ENCODE assay signal across 8 cellular contexts in genomic region chr1:54885237-54885679, GRCh38. TPM values are rescaled to one million over a fixed set of nuclear protein-coding genes. Genes with fewer than 3 reads are reported as not detected.
DNase-seq lines count a peak whose midpoint lies in the region; FAIRE-seq and TF ChIP-seq lines count a peak whose summit lies in the region.

No MANE protein-coding gene starts in this region.

- no peak overlapping the region for H2BK5ac ChIP-seq in neuronal stem cell (ENCODE audit: low read length)

- intact Hi-C loops in testis (cut with DNase I; ENCODE audit: low total_unique reads), result no loop called here

- no peak for DNase-seq in GM12891 (ENCODE audit: insufficient read length, low spot score)
- peak; percentile 17 for DNase-seq in RPMI8226
- DNase-seq in epithelial cell of esophagus (ENCODE audit: low read depth), result peak; percentile 38
- no peak for DNase-seq in neuronal stem cell (ENCODE audit: low spot score)
- DNase-seq in kidney glomerular epithelial cell (lab: John Stamatoyannopoulos, UW), result no peak
- DNase-seq in testis, result no peak
- DNase-seq in NCI-H146 (lab: John Stamatoyannopoulos, UW), result no peak
- DNase-seq in HCEC 1CT, result no peak

- peak overlapping the region; percentile 78 for H3K4me2 ChIP-seq in neuronal stem cell (ENCODE audit: insufficient read depth, low read length, poor library complexity, severe bottlenecking)

- H2BK12ac ChIP-seq in neuronal stem cell (ENCODE audit: low read length), result no peak overlapping the region

- no peak overlapping the region for H3K14ac ChIP-seq in neuronal stem cell (ENCODE audit: low read length)

- H3K27ac ChIP-seq in neuronal stem cell (replicated peaks; ENCODE audit: low read length), result no peak overlapping the region
- H3K27ac ChIP-seq in testis, result no peak overlapping the region

- no peak overlapping the region for H2BK120ac ChIP-seq in neuronal stem cell (ENCODE audit: low read depth, low read length)

- TF ChIP-seq POLR2A in GM12891 (IDR thresholded peaks at IDR 0.05; ENCODE audit: low read depth, low read length) (no peak), testis (IDR thresholded peaks at IDR 0.05) (no peak)

- WGBS in neuronal stem cell (ENCODE audit: extremely low coverage in 2 of 2, insufficient read length in 2 of 2, insufficient replicate concordance in 1 of 2), 2 donors, result no CpG with 5 or more reads among the region's 4 CpGs
- 62 to 72% methylated on average over 4 of the region's 4 CpGs for WGBS in testis, 2 donors

- H3K36me3 ChIP-seq in neuronal stem cell (replicated peaks in 1 of 2; ENCODE audit: control insufficient read depth in 2 of 2, insufficient read depth in 2 of 2, low read length in 2 of 2), result peaks cover 20 to 60% of the 10 kb centered on the region in 2 donors
- H3K36me3 ChIP-seq in testis (ENCODE audit: low read depth, missing control alignments), result no peaks in the 10 kb centered on the region

- TF ChIP-seq CTCF in epithelial cell of esophagus (IDR thresholded peaks at IDR 0.05; ENCODE audit: insufficient read depth, low read depth, low read length, missing control alignments), result no peak
- TF ChIP-seq CTCF in testis (IDR thresholded peaks at IDR 0.05), result no peak

- H3K18ac ChIP-seq in neuronal stem cell (ENCODE audit: low read length), result no peak overlapping the region

- peaks cover 11% of the 10 kb centered on the region for H3K79me1 ChIP-seq in neuronal stem cell (ENCODE audit: low read depth, low read length)

- H3K27me3 ChIP-seq in neuronal stem cell (ENCODE audit: control insufficient read depth in 3 of 3, insufficient read depth in 3 of 3, low read depth in 1 of 3, low read length in 3 of 3), result no peaks in the 10 kb centered on the region
- no peaks in the 10 kb centered on the region for H3K27me3 ChIP-seq in testis

- no peak overlapping the region for H4K8ac ChIP-seq in neuronal stem cell (ENCODE audit: low read depth, low read length)

- H3K9ac ChIP-seq in neuronal stem cell (ENCODE audit: low read depth, low read length, poor library complexity), result no peak overlapping the region

- FAIRE-seq in GM12891 (lab: Jason Lieb, UNC), result peak; percentile 5

- H2AK5ac ChIP-seq in neuronal stem cell (ENCODE audit: low read depth, low read length), result no peak overlapping the region

- no peak overlapping the region for H3K4ac ChIP-seq in neuronal stem cell (ENCODE audit: low read length)

- H3K4me1 ChIP-seq in neuronal stem cell (ENCODE audit: control insufficient read depth in 2 of 2, insufficient read depth in 1 of 2, low read depth in 1 of 2, low read length in 2 of 2) (peaks cover 30 to 32% of the 10 kb centered on the region in 2 donors), testis (peaks cover 5% of the 10 kb centered on the region)

- no peak overlapping the region for H2AFZ ChIP-seq in neuronal stem cell (ENCODE audit: low read length)

- peaks cover 0 to 25% of the 10 kb centered on the region in 2 donors for H3K9me3 ChIP-seq in neuronal stem cell (replicated peaks in 1 of 2; ENCODE audit: control insufficient read depth in 2 of 2, insufficient read depth in 1 of 2, low read depth in 1 of 2, low read length in 2 of 2)
- no peaks in the 10 kb centered on the region for H3K9me3 ChIP-seq in testis

- no peak overlapping the region for H3K23ac ChIP-seq in neuronal stem cell (ENCODE audit: low read depth, low read length, poor library complexity)

- H3K4me3 ChIP-seq in epithelial cell of esophagus (ENCODE audit: low read length), result peak overlapping the region; percentile 91
- peak overlapping the region; percentile 88 to 96 for H3K4me3 ChIP-seq in neuronal stem cell (ENCODE audit: low read length in 2 of 2)
- H3K4me3 ChIP-seq in testis, result no peak overlapping the region

- H4K91ac ChIP-seq in neuronal stem cell (ENCODE audit: low read depth, low read length, poor library complexity), result no peak overlapping the region

- H2BK15ac ChIP-seq in neuronal stem cell (ENCODE audit: low read length), result no peak overlapping the region

TF ChIP-seq in GM12891, 5 proteins besides CTCF, POLR2A, EP300 and RAD21:
- no peak for TF ChIP-seq POLR2AphosphoS5 (IDR thresholded peaks at IDR 0.05; ENCODE audit: low read depth, low read length)
- no peak for TF ChIP-seq TAF1 (IDR thresholded peaks at IDR 0.05; ENCODE audit: low read depth, low read length)
- TF ChIP-seq POU2F2 (IDR thresholded peaks at IDR 0.05; ENCODE audit: low read depth, low read length), result no peak
- no peak for TF ChIP-seq SPI1 (IDR thresholded peaks at IDR 0.05; ENCODE audit: low read depth, low read length)
- TF ChIP-seq PAX5 (IDR thresholded peaks at IDR 0.05; ENCODE audit: insufficient read depth, low read length, severe bottlenecking), result no peak
TF ChIP-seq in GM12891: peak in this region for 0.

RNA-seq across cellular contexts. Expression of gene DHCR24, which starts 1.7 kb away (rescaled TPM):
- 59.4 TPM for polyA plus RNA-seq in GM12891 (2012; ENCODE audit: low read depth, missing spikeins)
- 108 TPM for polyA plus RNA-seq in neuronal stem cell (2013, experiment 1 of 2)
- 107 TPM for polyA plus RNA-seq in neuronal stem cell (2013, experiment 2 of 2)
- 10 to 100 TPM; 48.5 to 75.7 TPM for total RNA-seq in testis
- polyA plus RNA-seq in testis (ENCODE audit: insufficient read depth, low read depth, low replicate concordance), result 127 TPM

Comparison
In these comparisons a context has a peak if more than half of its experiments do, and no peak if none do; other contexts are left out.
1. DNase-seq: peak in RPMI8226 (single experiment) and epithelial cell of esophagus (single experiment); none in GM12891 (single experiment), neuronal stem cell (single experiment), kidney glomerular epithelial cell (single experiment), testis (single experiment), NCI-H146 (single experiment) and HCEC 1CT (single experiment).
2. H3K4me3 ChIP-seq: peak in epithelial cell of esophagus (single experiment) and neuronal stem cell (2 of 2); none in testis (0 of 2).